ENCODE assay signal across 1 cellular context in the genomic region with DNA sequence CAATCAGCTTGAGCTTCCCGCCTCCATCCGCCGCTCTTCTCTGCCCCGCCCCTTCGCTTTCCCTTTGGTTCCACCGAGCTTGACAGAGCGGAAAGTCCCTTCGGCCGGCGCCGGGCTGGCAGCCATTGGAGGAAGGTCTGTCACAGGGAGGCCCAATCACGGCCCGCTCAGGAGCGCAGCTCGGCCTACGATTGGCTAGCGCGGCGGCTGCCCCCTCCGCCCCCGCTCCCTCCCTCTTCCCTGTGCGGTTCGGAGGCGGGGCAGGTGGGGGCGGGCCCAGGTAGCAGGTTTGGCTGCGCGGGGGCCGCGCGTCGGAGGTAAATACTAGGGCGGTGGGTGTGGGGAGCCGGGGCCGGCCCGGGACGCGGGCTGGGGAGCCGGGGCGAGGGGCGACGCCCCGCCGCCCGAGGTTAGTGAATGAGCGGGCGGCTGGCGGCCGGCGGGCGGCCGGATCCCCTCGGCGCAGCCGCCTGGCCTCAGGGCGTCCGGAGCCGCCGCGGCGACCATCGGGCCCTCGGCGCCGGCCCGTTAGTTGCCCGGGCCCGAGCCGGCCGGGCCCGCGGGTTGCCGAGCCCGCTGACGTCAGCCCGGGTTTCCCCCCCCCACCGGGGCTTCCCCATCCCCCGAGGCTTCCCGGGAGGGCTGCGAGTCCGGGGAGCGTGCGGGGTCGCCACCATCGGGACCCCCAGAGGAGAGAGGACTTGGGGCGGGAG.
A peak's percentile ranks its signal among the peaks of the same experiment; 100 is the strongest.
TF ChIP-seq lines count a peak whose summit lies in the region.

A gene (plus strand): TSS at position 279 of the 713 bp plus-strand sequence. CDS start 7,613 bp downstream, outside the sequence.

TF ChIP-seq in K562, 482 proteins besides CTCF, POLR2A, EP300 and RAD21 (continued from another document and continues in another):
- TF ChIP-seq MYC (IDR thresholded peaks at IDR 0.05; ENCODE audit: low read depth, low read length) = no peak
- no peak for TF ChIP-seq MYC (CRISPR knock-in tag; IDR thresholded peaks at IDR 0.05; ENCODE audit: borderline replicate concordance, low read depth)
- TF ChIP-seq, protein P1, sequence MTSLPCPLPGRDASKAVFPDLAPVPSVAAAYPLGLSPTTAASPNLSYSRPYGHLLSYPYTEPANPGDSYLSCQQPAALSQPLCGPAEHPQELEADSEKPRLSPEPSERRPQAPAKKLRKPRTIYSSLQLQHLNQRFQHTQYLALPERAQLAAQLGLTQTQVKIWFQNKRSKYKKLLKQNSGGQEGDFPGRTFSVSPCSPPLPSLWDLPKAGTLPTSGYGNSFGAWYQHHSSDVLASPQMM (CRISPR knock-in tag; IDR thresholded peaks at IDR 0.05) = no peak
- TF ChIP-seq CBFA2T3 (IDR thresholded peaks at IDR 0.05) = no peak
- no peak for TF ChIP-seq ZNF57 (CRISPR knock-in tag; IDR thresholded peaks at IDR 0.05)
- TF ChIP-seq MAFK (IDR thresholded peaks at IDR 0.05; ENCODE audit: low read length) = no peak
- TF ChIP-seq KLF1 (tag; IDR thresholded peaks at IDR 0.05) = no peak
- TF ChIP-seq, protein P2, sequence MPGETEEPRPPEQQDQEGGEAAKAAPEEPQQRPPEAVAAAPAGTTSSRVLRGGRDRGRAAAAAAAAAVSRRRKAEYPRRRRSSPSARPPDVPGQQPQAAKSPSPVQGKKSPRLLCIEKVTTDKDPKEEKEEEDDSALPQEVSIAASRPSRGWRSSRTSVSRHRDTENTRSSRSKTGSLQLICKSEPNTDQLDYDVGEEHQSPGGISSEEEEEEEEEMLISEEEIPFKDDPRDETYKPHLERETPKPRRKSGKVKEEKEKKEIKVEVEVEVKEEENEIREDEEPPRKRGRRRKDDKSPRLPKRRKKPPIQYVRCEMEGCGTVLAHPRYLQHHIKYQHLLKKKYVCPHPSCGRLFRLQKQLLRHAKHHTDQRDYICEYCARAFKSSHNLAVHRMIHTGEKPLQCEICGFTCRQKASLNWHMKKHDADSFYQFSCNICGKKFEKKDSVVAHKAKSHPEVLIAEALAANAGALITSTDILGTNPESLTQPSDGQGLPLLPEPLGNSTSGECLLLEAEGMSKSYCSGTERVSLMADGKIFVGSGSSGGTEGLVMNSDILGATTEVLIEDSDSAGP (CRISPR knock-in tag; IDR thresholded peaks at IDR 0.05) = no peak
- no peak for TF ChIP-seq SMARCE1 (IDR thresholded peaks at IDR 0.05)
- TF ChIP-seq TCF3 (CRISPR knock-in tag; IDR thresholded peaks at IDR 0.05) = no peak
- TF ChIP-seq GATAD2A (IDR thresholded peaks at IDR 0.05) = no peak
- 0 out of 2 replicates have a peak, but pooled peaks have one; percentile 48 for TF ChIP-seq PHF21A (IDR thresholded peaks at IDR 0.05; ENCODE audit: borderline replicate concordance, low read depth)
- TF ChIP-seq TAF15 (IDR thresholded peaks at IDR 0.05; ENCODE audit: low read depth, low read length) = no peak
- TF ChIP-seq, protein P3, sequence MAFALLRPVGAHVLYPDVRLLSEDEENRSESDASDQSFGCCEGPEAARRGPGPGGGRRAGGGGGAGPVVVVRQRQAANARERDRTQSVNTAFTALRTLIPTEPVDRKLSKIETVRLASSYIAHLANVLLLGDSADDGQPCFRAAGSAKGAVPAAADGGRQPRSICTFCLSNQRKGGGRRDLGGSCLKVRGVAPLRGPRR (CRISPR knock-in tag; IDR thresholded peaks at IDR 0.05) = no peak
- TF ChIP-seq, protein P4, sequence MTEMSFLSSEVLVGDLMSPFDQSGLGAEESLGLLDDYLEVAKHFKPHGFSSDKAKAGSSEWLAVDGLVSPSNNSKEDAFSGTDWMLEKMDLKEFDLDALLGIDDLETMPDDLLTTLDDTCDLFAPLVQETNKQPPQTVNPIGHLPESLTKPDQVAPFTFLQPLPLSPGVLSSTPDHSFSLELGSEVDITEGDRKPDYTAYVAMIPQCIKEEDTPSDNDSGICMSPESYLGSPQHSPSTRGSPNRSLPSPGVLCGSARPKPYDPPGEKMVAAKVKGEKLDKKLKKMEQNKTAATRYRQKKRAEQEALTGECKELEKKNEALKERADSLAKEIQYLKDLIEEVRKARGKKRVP (CRISPR knock-in tag; IDR thresholded peaks at IDR 0.05) = no peak
- no peak for TF ChIP-seq ZNF551 (CRISPR knock-in tag; IDR thresholded peaks at IDR 0.05)
- no peak for TF ChIP-seq HSF4 (CRISPR knock-in tag; IDR thresholded peaks at IDR 0.05; ENCODE audit: borderline replicate concordance)
- TF ChIP-seq TEAD1 (CRISPR knock-in tag; IDR thresholded peaks at IDR 0.05) = no peak
- TF ChIP-seq, protein P5, sequence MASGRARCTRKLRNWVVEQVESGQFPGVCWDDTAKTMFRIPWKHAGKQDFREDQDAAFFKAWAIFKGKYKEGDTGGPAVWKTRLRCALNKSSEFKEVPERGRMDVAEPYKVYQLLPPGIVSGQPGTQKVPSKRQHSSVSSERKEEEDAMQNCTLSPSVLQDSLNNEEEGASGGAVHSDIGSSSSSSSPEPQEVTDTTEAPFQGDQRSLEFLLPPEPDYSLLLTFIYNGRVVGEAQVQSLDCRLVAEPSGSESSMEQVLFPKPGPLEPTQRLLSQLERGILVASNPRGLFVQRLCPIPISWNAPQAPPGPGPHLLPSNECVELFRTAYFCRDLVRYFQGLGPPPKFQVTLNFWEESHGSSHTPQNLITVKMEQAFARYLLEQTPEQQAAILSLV (tag; IDR thresholded peaks at IDR 0.05) = no peak
- TF ChIP-seq BCL6 (CRISPR knock-in tag; IDR thresholded peaks at IDR 0.05) = no peak
- TF ChIP-seq NFIC (IDR thresholded peaks at IDR 0.05) = no peak
- no peak for TF ChIP-seq KDM1A (IDR thresholded peaks at IDR 0.05)
- TF ChIP-seq MTA2 (IDR thresholded peaks at IDR 0.05; ENCODE audit: low read depth) = no peak
- TF ChIP-seq ZNF274 (IDR thresholded peaks at IDR 0.05; ENCODE audit: borderline replicate concordance, low read depth, low read length) = no peak
- no peak for TF ChIP-seq ZNF263 (CRISPR knock-in tag; IDR thresholded peaks at IDR 0.05; ENCODE audit: borderline replicate concordance)
- peak in 1 of 2 experiments; percentile 52; a peak in 1 of 4 replicates for TF ChIP-seq SRF (CRISPR knock-in tag; IDR thresholded peaks at IDR 0.05)
- no peak for TF ChIP-seq KDM2B (CRISPR knock-in tag; IDR thresholded peaks at IDR 0.05)
- no peak for TF ChIP-seq ZSCAN32 (CRISPR knock-in tag; IDR thresholded peaks at IDR 0.05)
- TF ChIP-seq HDAC6 (IDR thresholded peaks at IDR 0.05; ENCODE audit: low read depth, low read length) = no peak
- TF ChIP-seq ZFP30 (CRISPR knock-in tag; IDR thresholded peaks at IDR 0.05; ENCODE audit: borderline replicate concordance) = no peak
- no peak for TF ChIP-seq TEAD2 (tag; IDR thresholded peaks at IDR 0.05)
- TF ChIP-seq, protein P6, sequence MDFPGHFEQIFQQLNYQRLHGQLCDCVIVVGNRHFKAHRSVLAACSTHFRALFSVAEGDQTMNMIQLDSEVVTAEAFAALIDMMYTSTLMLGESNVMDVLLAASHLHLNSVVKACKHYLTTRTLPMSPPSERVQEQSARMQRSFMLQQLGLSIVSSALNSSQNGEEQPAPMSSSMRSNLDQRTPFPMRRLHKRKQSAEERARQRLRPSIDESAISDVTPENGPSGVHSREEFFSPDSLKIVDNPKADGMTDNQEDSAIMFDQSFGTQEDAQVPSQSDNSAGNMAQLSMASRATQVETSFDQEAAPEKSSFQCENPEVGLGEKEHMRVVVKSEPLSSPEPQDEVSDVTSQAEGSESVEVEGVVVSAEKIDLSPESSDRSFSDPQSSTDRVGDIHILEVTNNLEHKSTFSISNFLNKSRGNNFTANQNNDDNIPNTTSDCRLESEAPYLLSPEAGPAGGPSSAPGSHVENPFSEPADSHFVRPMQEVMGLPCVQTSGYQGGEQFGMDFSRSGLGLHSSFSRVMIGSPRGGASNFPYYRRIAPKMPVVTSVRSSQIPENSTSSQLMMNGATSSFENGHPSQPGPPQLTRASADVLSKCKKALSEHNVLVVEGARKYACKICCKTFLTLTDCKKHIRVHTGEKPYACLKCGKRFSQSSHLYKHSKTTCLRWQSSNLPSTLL (IDR thresholded peaks at IDR 0.05) = no peak
- no peak for TF ChIP-seq ZNF224 (CRISPR knock-in tag; IDR thresholded peaks at IDR 0.05)
- TF ChIP-seq KAT2B (IDR thresholded peaks at IDR 0.05; ENCODE audit: low read depth, low read length) = no peak
- TF ChIP-seq PTBP1 (IDR thresholded peaks at IDR 0.05; ENCODE audit: low read depth, low read length) = no peak
- no peak for TF ChIP-seq GTF2A2 (tag; IDR thresholded peaks at IDR 0.05)
- TF ChIP-seq ZFX (CRISPR knock-in tag; IDR thresholded peaks at IDR 0.05) = peak; percentile 17; the same call in 1 of the 2 replicates
- TF ChIP-seq, protein P7, sequence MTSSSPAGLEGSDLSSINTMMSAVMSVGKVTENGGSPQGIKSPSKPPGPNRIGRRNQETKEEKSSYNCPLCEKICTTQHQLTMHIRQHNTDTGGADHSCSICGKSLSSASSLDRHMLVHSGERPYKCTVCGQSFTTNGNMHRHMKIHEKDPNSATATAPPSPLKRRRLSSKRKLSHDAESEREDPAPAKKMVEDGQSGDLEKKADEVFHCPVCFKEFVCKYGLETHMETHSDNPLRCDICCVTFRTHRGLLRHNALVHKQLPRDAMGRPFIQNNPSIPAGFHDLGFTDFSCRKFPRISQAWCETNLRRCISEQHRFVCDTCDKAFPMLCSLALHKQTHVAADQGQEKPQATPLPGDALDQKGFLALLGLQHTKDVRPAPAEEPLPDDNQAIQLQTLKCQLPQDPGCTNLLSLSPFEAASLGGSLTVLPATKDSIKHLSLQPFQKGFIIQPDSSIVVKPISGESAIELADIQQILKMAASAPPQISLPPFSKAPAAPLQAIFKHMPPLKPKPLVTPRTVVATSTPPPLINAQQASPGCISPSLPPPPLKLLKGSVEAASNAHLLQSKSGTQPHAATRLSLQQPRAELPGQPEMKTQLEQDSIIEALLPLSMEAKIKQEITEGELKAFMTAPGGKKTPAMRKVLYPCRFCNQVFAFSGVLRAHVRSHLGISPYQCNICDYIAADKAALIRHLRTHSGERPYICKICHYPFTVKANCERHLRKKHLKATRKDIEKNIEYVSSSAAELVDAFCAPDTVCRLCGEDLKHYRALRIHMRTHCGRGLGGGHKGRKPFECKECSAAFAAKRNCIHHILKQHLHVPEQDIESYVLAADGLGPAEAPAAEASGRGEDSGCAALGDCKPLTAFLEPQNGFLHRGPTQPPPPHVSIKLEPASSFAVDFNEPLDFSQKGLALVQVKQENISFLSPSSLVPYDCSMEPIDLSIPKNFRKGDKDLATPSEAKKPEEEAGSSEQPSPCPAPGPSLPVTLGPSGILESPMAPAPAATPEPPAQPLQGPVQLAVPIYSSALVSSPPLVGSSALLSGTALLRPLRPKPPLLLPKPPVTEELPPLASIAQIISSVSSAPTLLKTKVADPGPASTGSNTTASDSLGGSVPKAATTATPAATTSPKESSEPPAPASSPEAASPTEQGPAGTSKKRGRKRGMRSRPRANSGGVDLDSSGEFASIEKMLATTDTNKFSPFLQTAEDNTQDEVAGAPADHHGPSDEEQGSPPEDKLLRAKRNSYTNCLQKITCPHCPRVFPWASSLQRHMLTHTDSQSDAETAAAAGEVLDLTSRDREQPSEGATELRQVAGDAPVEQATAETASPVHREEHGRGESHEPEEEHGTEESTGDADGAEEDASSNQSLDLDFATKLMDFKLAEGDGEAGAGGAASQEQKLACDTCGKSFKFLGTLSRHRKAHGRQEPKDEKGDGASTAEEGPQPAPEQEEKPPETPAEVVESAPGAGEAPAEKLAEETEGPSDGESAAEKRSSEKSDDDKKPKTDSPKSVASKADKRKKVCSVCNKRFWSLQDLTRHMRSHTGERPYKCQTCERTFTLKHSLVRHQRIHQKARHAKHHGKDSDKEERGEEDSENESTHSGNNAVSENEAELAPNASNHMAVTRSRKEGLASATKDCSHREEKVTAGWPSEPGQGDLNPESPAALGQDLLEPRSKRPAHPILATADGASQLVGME (CRISPR knock-in tag; IDR thresholded peaks at IDR 0.05) = no peak
- no peak for TF ChIP-seq ZNF253 (CRISPR knock-in tag; conservative IDR thresholded peaks at IDR 0.05)
- no peak for TF ChIP-seq SMARCC2 (IDR thresholded peaks at IDR 0.05; ENCODE audit: low read depth)
- TF ChIP-seq TRIM24 (IDR thresholded peaks at IDR 0.05) = no peak
- TF ChIP-seq ERF (CRISPR knock-in tag; IDR thresholded peaks at IDR 0.05) = no peak
- no peak for TF ChIP-seq TAL1 (IDR thresholded peaks at IDR 0.05)
- no peak for TF ChIP-seq SPI1 (IDR thresholded peaks at IDR 0.05; ENCODE audit: borderline replicate concordance, low read depth, low read length)
- no peak for TF ChIP-seq MXI1 (IDR thresholded peaks at IDR 0.05; ENCODE audit: low read depth, low read length)
- TF ChIP-seq HCFC1 (IDR thresholded peaks at IDR 0.05; ENCODE audit: low read depth, low read length) = peak; percentile 86
- TF ChIP-seq, protein P8, sequence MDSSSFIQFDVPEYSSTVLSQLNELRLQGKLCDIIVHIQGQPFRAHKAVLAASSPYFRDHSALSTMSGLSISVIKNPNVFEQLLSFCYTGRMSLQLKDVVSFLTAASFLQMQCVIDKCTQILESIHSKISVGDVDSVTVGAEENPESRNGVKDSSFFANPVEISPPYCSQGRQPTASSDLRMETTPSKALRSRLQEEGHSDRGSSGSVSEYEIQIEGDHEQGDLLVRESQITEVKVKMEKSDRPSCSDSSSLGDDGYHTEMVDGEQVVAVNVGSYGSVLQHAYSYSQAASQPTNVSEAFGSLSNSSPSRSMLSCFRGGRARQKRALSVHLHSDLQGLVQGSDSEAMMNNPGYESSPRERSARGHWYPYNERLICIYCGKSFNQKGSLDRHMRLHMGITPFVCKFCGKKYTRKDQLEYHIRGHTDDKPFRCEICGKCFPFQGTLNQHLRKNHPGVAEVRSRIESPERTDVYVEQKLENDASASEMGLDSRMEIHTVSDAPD (CRISPR knock-in tag; IDR thresholded peaks at IDR 0.05) = no peak
- TF ChIP-seq, protein P9, sequence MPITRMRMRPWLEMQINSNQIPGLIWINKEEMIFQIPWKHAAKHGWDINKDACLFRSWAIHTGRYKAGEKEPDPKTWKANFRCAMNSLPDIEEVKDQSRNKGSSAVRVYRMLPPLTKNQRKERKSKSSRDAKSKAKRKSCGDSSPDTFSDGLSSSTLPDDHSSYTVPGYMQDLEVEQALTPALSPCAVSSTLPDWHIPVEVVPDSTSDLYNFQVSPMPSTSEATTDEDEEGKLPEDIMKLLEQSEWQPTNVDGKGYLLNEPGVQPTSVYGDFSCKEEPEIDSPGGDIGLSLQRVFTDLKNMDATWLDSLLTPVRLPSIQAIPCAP (CRISPR knock-in tag; IDR thresholded peaks at IDR 0.05; ENCODE audit: borderline replicate concordance) = no peak
- TF ChIP-seq, protein P10, sequence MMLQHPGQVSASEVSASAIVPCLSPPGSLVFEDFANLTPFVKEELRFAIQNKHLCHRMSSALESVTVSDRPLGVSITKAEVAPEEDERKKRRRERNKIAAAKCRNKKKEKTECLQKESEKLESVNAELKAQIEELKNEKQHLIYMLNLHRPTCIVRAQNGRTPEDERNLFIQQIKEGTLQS (IDR thresholded peaks at IDR 0.05) = peak; percentile 43
- TF ChIP-seq, protein P10 (CRISPR knock-in tag; conservative IDR thresholded peaks at IDR 0.05) = no peak
- TF ChIP-seq, protein P11, sequence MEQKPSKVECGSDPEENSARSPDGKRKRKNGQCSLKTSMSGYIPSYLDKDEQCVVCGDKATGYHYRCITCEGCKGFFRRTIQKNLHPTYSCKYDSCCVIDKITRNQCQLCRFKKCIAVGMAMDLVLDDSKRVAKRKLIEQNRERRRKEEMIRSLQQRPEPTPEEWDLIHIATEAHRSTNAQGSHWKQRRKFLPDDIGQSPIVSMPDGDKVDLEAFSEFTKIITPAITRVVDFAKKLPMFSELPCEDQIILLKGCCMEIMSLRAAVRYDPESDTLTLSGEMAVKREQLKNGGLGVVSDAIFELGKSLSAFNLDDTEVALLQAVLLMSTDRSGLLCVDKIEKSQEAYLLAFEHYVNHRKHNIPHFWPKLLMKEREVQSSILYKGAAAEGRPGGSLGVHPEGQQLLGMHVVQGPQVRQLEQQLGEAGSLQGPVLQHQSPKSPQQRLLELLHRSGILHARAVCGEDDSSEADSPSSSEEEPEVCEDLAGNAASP (IDR thresholded peaks at IDR 0.05) = no peak
- no peak for TF ChIP-seq POLR3G (IDR thresholded peaks at IDR 0.05; ENCODE audit: extremely low read depth, insufficient read length, insufficient replicate concordance)
